Comparison of ENCODE assay signal across 18 cellular contexts in genomic region chr16:349211-349610, GRCh38. TPM values are rescaled to one million over a fixed set of nuclear protein-coding genes. Genes with fewer than 3 reads are reported as not detected.
DNase-seq lines count a peak whose midpoint lies in the region; ATAC-seq and TF ChIP-seq lines count a peak whose summit lies in the region.
"Had no signal": no experiment of that assay in that cellular context is flagged by ENCODE, and none has a peak within 500 bp of the region (broad histone marks: within the 10 kb centered on the region; RNA-seq: fewer than 3 reads in every experiment).

No MANE protein-coding gene starts in this region.

- peak; percentile 66 for DNase-seq in GM06990 (ENCODE audit: extremely low read depth, insufficient read length)
- no peak for DNase-seq in activated T-helper 2 cell treated with anti-CD3 and anti-CD28 coated beads, Interferon-gamma antibody, Interleukin-2, Interleukin-4, amounts not matched to agents 10 μg/mL and 5 μg/mL and 100 μg/mL, durations not matched to agents 14 hours and 24 hours and 36 hours (ENCODE audit: low spot score)
- no peak for DNase-seq in progenitor cell of endocrine pancreas (ENCODE audit: low spot score, unreplicated experiment)
- DNase-seq in endodermal cell: no peak
- no peak for DNase-seq in HFFc6
- no peak for DNase-seq in NCI-H446 (lab: John Stamatoyannopoulos, UW)
- DNase-seq: activated CD4-positive, alpha-beta memory T cell treated with anti-CD3 and anti-CD28 coated beads for 36 hours; activated naive CD4-positive, alpha-beta T cell treated with anti-CD3 and anti-CD28 coated beads, Interleukin-2, amount 50 U/mL, for 16 hours; cerebellar nuclear complex; hippocampal formation; mammary epithelial cell; NCI-H2081 treated with DMSO at 0.1 percent for 48 hours; psoas muscle; stimulated activated CD4-positive, alpha-beta T cell treated with anti-CD3 and anti-CD28 coated beads, Interleukin-2, amount 100 ng/mL, for 48 hours; T-helper 1 cell had no signal

- no peak overlapping the region for H3K27ac ChIP-seq in endodermal cell (ENCODE audit: low read depth, low read length)
- H3K27ac ChIP-seq: psoas muscle had no signal

- peaks cover 41% of the 10 kb centered on the region for H3K36me3 Mint-ChIP-seq in activated T-helper 2 cell treated with anti-CD3 and anti-CD28 coated beads, Interferon-gamma antibody, Interleukin-2, Interleukin-4, amounts not matched to agents 10 μg/mL and 5 μg/mL and 100 μg/mL, durations not matched to agents 14 hours and 24 hours and 36 hours (ENCODE audit: low read depth)
- peaks cover 20% of the 10 kb centered on the region for H3K36me3 Mint-ChIP-seq in progenitor cell of endocrine pancreas (ENCODE audit: insufficient read depth)
- H3K36me3 Mint-ChIP-seq in endodermal cell (ENCODE audit: low read depth): peaks cover 34% of the 10 kb centered on the region
- H3K36me3 Mint-ChIP-seq in HFFc6 (ENCODE audit: low read depth): peaks cover 30% of the 10 kb centered on the region

- H3K4me1 Mint-ChIP-seq in activated T-helper 2 cell treated with anti-CD3 and anti-CD28 coated beads, Interferon-gamma antibody, Interleukin-2, Interleukin-4, amounts not matched to agents 10 μg/mL and 5 μg/mL and 100 μg/mL, durations not matched to agents 14 hours and 24 hours and 36 hours (ENCODE audit: low read depth): peaks cover 23% of the 10 kb centered on the region
- H3K4me1 Mint-ChIP-seq in progenitor cell of endocrine pancreas (ENCODE audit: low read depth) (no peaks in the 10 kb centered on the region), endodermal cell (peaks cover 11% of the 10 kb centered on the region), HFFc6 (ENCODE audit: low read depth) (peaks cover 44% of the 10 kb centered on the region)

- H3K27me3 Mint-ChIP-seq in activated T-helper 2 cell treated with anti-CD3 and anti-CD28 coated beads, Interferon-gamma antibody, Interleukin-2, Interleukin-4, amounts not matched to agents 10 μg/mL and 5 μg/mL and 100 μg/mL, durations not matched to agents 14 hours and 24 hours and 36 hours (ENCODE audit: low read depth): no peaks in the 10 kb centered on the region
- no peaks in the 10 kb centered on the region for H3K27me3 Mint-ChIP-seq in progenitor cell of endocrine pancreas
- no peaks in the 10 kb centered on the region for H3K27me3 Mint-ChIP-seq in endodermal cell (ENCODE audit: insufficient read depth)
- no peaks in the 10 kb centered on the region for H3K27me3 Mint-ChIP-seq in HFFc6 (ENCODE audit: insufficient read depth)
- H3K27me3 Mint-ChIP-seq: activated CD4-positive, alpha-beta memory T cell treated with anti-CD3 and anti-CD28 coated beads for 36 hours; IgD-negative memory B cell had no signal

- peaks cover 5% of the 10 kb centered on the region for H3K9me3 ChIP-seq in endodermal cell (ENCODE audit: control insufficient read depth, low read length)
- H3K9me3 ChIP-seq: psoas muscle had no signal

- H3K9ac ChIP-seq in endodermal cell (ENCODE audit: extremely low read depth, low read length, poor library complexity, severe bottlenecking): no peak overlapping the region

- TF ChIP-seq CTCF in GM06990 (IDR thresholded peaks at IDR 0.05; ENCODE audit: insufficient read depth, low read length, poor library complexity, severe bottlenecking): no peak
- TF ChIP-seq CTCF in progenitor cell of endocrine pancreas (IDR thresholded peaks at IDR 0.05; ENCODE audit: unreplicated experiment): no peak
- no peak for TF ChIP-seq CTCF in endodermal cell (conservative IDR thresholded peaks at IDR 0.05)
- no peak for TF ChIP-seq CTCF in HFFc6 (IDR thresholded peaks at IDR 0.05)

- no peak overlapping the region for H3K27ac Mint-ChIP-seq in activated T-helper 2 cell treated with anti-CD3 and anti-CD28 coated beads, Interferon-gamma antibody, Interleukin-2, Interleukin-4, amounts not matched to agents 10 μg/mL and 5 μg/mL and 100 μg/mL, durations not matched to agents 14 hours and 24 hours and 36 hours
- H3K27ac Mint-ChIP-seq in progenitor cell of endocrine pancreas (no peak overlapping the region), endodermal cell (no peak overlapping the region), HFFc6 (no peak overlapping the region)
- H3K27ac Mint-ChIP-seq: activated CD4-positive, alpha-beta memory T cell treated with anti-CD3 and anti-CD28 coated beads for 36 hours; IgD-negative memory B cell had no signal

- H3K4me3 Mint-ChIP-seq in activated T-helper 2 cell treated with anti-CD3 and anti-CD28 coated beads, Interferon-gamma antibody, Interleukin-2, Interleukin-4, amounts not matched to agents 10 μg/mL and 5 μg/mL and 100 μg/mL, durations not matched to agents 14 hours and 24 hours and 36 hours (ENCODE audit: low read depth): peak overlapping the region; percentile 2
- peak overlapping the region; percentile 19 for H3K4me3 Mint-ChIP-seq in progenitor cell of endocrine pancreas (ENCODE audit: low read depth)
- no peak overlapping the region for H3K4me3 Mint-ChIP-seq in endodermal cell
- no peak overlapping the region for H3K4me3 Mint-ChIP-seq in HFFc6
- H3K4me3 Mint-ChIP-seq: activated CD4-positive, alpha-beta memory T cell treated with anti-CD3 and anti-CD28 coated beads for 36 hours had no signal

- WGBS in endodermal cell (ENCODE audit: insufficient coverage in 1 of 2, insufficient read length in 1 of 2), 2 experiments: 85 to 91% methylated on average over 3 to 7 of the region's 7 CpGs

- no peaks in the 10 kb centered on the region for H3K27me3 ChIP-seq in GM06990 (replicated peaks; ENCODE audit: control insufficient read depth, insufficient read depth, low read length)
- H3K27me3 ChIP-seq in endodermal cell (ENCODE audit: control insufficient read depth, insufficient read depth, low read length, poor library complexity, severe bottlenecking): no peaks in the 10 kb centered on the region

- H3K36me3 ChIP-seq in GM06990 (ENCODE audit: control insufficient read depth, insufficient read depth, low read length): peaks cover 4% of the 10 kb centered on the region
- peaks cover 44% of the 10 kb centered on the region for H3K36me3 ChIP-seq in endodermal cell (ENCODE audit: control insufficient read depth, insufficient read depth, low read length)

- H3K4me1 ChIP-seq in endodermal cell (ENCODE audit: control insufficient read depth, insufficient read depth, low read length): no peaks in the 10 kb centered on the region

- intact Hi-C loops in activated T-helper 2 cell treated with anti-CD3 and anti-CD28 coated beads, Interferon-gamma antibody, Interleukin-2, Interleukin-4, amounts not matched to agents 10 μg/mL and 5 μg/mL and 100 μg/mL, durations not matched to agents 14 hours and 24 hours and 36 hours (cut with micrococcal nuclease): no loop called here

- peak overlapping the region; percentile 44 for H3K4me3 ChIP-seq in GM06990 (replicated peaks; ENCODE audit: low read depth, low read length)
- H3K4me3 ChIP-seq in endodermal cell (ENCODE audit: low read length): no peak overlapping the region
- H3K4me3 ChIP-seq: psoas muscle had no signal

- no peaks in the 10 kb centered on the region for H3K9me3 Mint-ChIP-seq in activated T-helper 2 cell treated with anti-CD3 and anti-CD28 coated beads, Interferon-gamma antibody, Interleukin-2, Interleukin-4, amounts not matched to agents 10 μg/mL and 5 μg/mL and 100 μg/mL, durations not matched to agents 14 hours and 24 hours and 36 hours
- no peaks in the 10 kb centered on the region for H3K9me3 Mint-ChIP-seq in progenitor cell of endocrine pancreas (ENCODE audit: low read depth)
- H3K9me3 Mint-ChIP-seq in endodermal cell: no peaks in the 10 kb centered on the region
- no peaks in the 10 kb centered on the region for H3K9me3 Mint-ChIP-seq in HFFc6
- H3K9me3 Mint-ChIP-seq: activated CD4-positive, alpha-beta memory T cell treated with anti-CD3 and anti-CD28 coated beads for 36 hours; IgD-negative memory B cell had no signal

- peak; percentile 31 for ATAC-seq in GM21447 (IDR thresholded peaks at IDR 0.05; ENCODE audit: unreplicated experiment)
- ATAC-seq: esophagus mucosa, psoas muscle had no signal

RNA-seq across cellular contexts. Expression of gene AXIN1, which starts 3.3 kb away (rescaled TPM):
- 28.1 and 29.1 TPM in 2 replicates for total RNA-seq in activated T-helper 2 cell treated with anti-CD3 and anti-CD28 coated beads, Interferon-gamma antibody, Interleukin-2, Interleukin-4, amounts not matched to agents 10 μg/mL and 5 μg/mL and 100 μg/mL, durations not matched to agents 14 hours and 24 hours and 36 hours
- total RNA-seq in progenitor cell of endocrine pancreas (33.6 and 34.4 TPM in 2 replicates), endodermal cell (10 to 100 TPM; 36.5 to 37.3 TPM)
- polyA plus RNA-seq in endodermal cell (2013, experiment 1 of 2): 23.7 TPM
- 22.3 TPM for polyA plus RNA-seq in endodermal cell (2013, experiment 2 of 2)
- total RNA-seq in HFFc6 (2021; fragmentation: NEBNext Ultra II Directional; extraction: Animal tissue kit (Norgen Biotek cat#: 25700)): 10 to 100 TPM; 13.6 to 16.7 (median 14.7) TPM

RNA-seq across cellular contexts. Expression of gene MRPL28, which starts 21.1 kb away (rescaled TPM):
- total RNA-seq in activated T-helper 2 cell treated with anti-CD3 and anti-CD28 coated beads, Interferon-gamma antibody, Interleukin-2, Interleukin-4, amounts not matched to agents 10 μg/mL and 5 μg/mL and 100 μg/mL, durations not matched to agents 14 hours and 24 hours and 36 hours: 92.5 and 92.9 TPM in 2 replicates
- total RNA-seq in progenitor cell of endocrine pancreas (82.7 and 85.3 TPM in 2 replicates), endodermal cell (100 to 1,000 TPM; 137 to 138 TPM)
- polyA plus RNA-seq in endodermal cell (2013, experiment 1 of 2): 84.7 TPM
- 79.2 TPM for polyA plus RNA-seq in endodermal cell (2013, experiment 2 of 2)
- 100 to 1,000 TPM; 105 to 131 (median 129) TPM for total RNA-seq in HFFc6 (2021; fragmentation: NEBNext Ultra II Directional; extraction: Animal tissue kit (Norgen Biotek cat#: 25700))

RNA-seq across cellular contexts. Expression of gene PGAP6, which starts 32.6 kb away (rescaled TPM):
- total RNA-seq in activated T-helper 2 cell treated with anti-CD3 and anti-CD28 coated beads, Interferon-gamma antibody, Interleukin-2, Interleukin-4, amounts not matched to agents 10 μg/mL and 5 μg/mL and 100 μg/mL, durations not matched to agents 14 hours and 24 hours and 36 hours: 34.3 and 36.7 TPM in 2 replicates
- total RNA-seq in progenitor cell of endocrine pancreas (92.7 and 92.9 TPM in 2 replicates), endodermal cell (100 to 1,000 TPM; 104 to 115 TPM)
- 50.8 TPM for polyA plus RNA-seq in endodermal cell (2013, experiment 1 of 2)
- polyA plus RNA-seq in endodermal cell (2013, experiment 2 of 2): 45.1 TPM
- total RNA-seq in HFFc6 (2021; fragmentation: NEBNext Ultra II Directional; extraction: Animal tissue kit (Norgen Biotek cat#: 25700)): 10 to 100 TPM; 50.6 to 69.7 (median 59.7) TPM

RNA-seq across cellular contexts. Expression of gene NME4, which starts 47.8 kb away (rescaled TPM):
- total RNA-seq in activated T-helper 2 cell treated with anti-CD3 and anti-CD28 coated beads, Interferon-gamma antibody, Interleukin-2, Interleukin-4, amounts not matched to agents 10 μg/mL and 5 μg/mL and 100 μg/mL, durations not matched to agents 14 hours and 24 hours and 36 hours: 78.4 and 84.2 TPM in 2 replicates
- total RNA-seq in progenitor cell of endocrine pancreas (151 and 154 TPM in 2 replicates), endodermal cell (100 to 1,000 TPM; 274 to 350 TPM)
- polyA plus RNA-seq in endodermal cell (2013, experiment 1 of 2): 292 TPM
- polyA plus RNA-seq in endodermal cell (2013, experiment 2 of 2): 276 TPM
- 100 to 1,000 TPM; 153 to 276 (median 158) TPM for total RNA-seq in HFFc6 (2021; fragmentation: NEBNext Ultra II Directional; extraction: Animal tissue kit (Norgen Biotek cat#: 25700))

RNA-seq across cellular contexts. Expression of gene DECR2, which starts 52.5 kb away (rescaled TPM):
- total RNA-seq in activated T-helper 2 cell treated with anti-CD3 and anti-CD28 coated beads, Interferon-gamma antibody, Interleukin-2, Interleukin-4, amounts not matched to agents 10 μg/mL and 5 μg/mL and 100 μg/mL, durations not matched to agents 14 hours and 24 hours and 36 hours: 18.9 and 20.9 TPM in 2 replicates
- 39.4 and 41.3 TPM in 2 replicates for total RNA-seq in progenitor cell of endocrine pancreas
- total RNA-seq in endodermal cell: 10 to 100 TPM; 31.8 to 43.5 TPM
- polyA plus RNA-seq in endodermal cell (2013, experiment 1 of 2): 24.9 TPM
- polyA plus RNA-seq in endodermal cell (2013, experiment 2 of 2): 23.0 TPM
- 10 to 100 TPM; 14.0 to 20.3 (median 16.0) TPM for total RNA-seq in HFFc6 (2021; fragmentation: NEBNext Ultra II Directional; extraction: Animal tissue kit (Norgen Biotek cat#: 25700))

Comparison
In these comparisons a context has a peak if more than half of its experiments do, and no peak if none do; other contexts are left out.
1. H3K4me3 Mint-ChIP-seq: peak in activated T-helper 2 cell treated with anti-CD3 and anti-CD28 coated beads, Interferon-gamma antibody, Interleukin-2, Interleukin-4, amounts not matched to agents 10 μg/mL and 5 μg/mL and 100 μg/mL, durations not matched to agents 14 hours and 24 hours and 36 hours (single experiment) and progenitor cell of endocrine pancreas (single experiment); none in endodermal cell (single experiment) and HFFc6 (single experiment).